In genomic region chr10:110672580-110672919, GRCh38 we compare ENCODE assay signal across 7 cellular contexts. TPM values are rescaled to one million over a fixed set of nuclear protein-coding genes. Genes with fewer than 3 reads are reported as not detected.
DNase-seq lines count a peak whose midpoint lies in the region; ATAC-seq and TF ChIP-seq lines count a peak whose summit lies in the region.

No MANE protein-coding gene starts in this region.

- H3K27me3 ChIP-seq in lung (ENCODE audit: control insufficient read depth, insufficient read depth): peaks cover 4% of the 10 kb centered on the region
- no peaks in the 10 kb centered on the region for H3K27me3 ChIP-seq in vagina

- H3K36me3 ChIP-seq in lung (ENCODE audit: control insufficient read depth in 2 of 2, insufficient read depth in 2 of 2, low read length in 2 of 2) (no peaks in the 10 kb centered on the region), vagina (no peaks in the 10 kb centered on the region)

- intact Hi-C loops in vagina (cut with DNase I): no loop called here

- DNase-seq in astrocyte of the spinal cord (ENCODE audit: low read depth, low spot score): no peak
- no peak for DNase-seq in lung (ENCODE audit: low spot score)
- no peak for DNase-seq in vagina (ENCODE audit: extremely low spot score in 2 of 2)
- no peak for DNase-seq in NCI-H1105 treated with DMSO at 0.1 percent for 48 hours (lab: John Stamatoyannopoulos, UW)

- 3 to 5% methylated on average over 12 of the region's 12 CpGs for WGBS in lung, 2 donors

- in situ Hi-C loops in astrocyte of the spinal cord (cut with HindIII; ENCODE audit: low sequenced_read_pairs): no loop called here

- H3K9me3 ChIP-seq in lung (ENCODE audit: control insufficient read depth in 2 of 2, insufficient read depth in 1 of 2, low read length in 1 of 2): no peaks in the 10 kb centered on the region
- no peaks in the 10 kb centered on the region for H3K9me3 ChIP-seq in vagina

- ATAC-seq in GM19452 (IDR thresholded peaks at IDR 0.05; ENCODE audit: unreplicated experiment) (peak; percentile 24), HG03159 (IDR thresholded peaks at IDR 0.05; ENCODE audit: unreplicated experiment) (peak; percentile 29), lung (ENCODE audit: insufficient read depth, low FRiP score) (peak; percentile 22), HG02970 (IDR thresholded peaks at IDR 0.05; ENCODE audit: low FRiP score, unreplicated experiment) (no peak)

- H3K4me3 ChIP-seq in astrocyte of the spinal cord (ENCODE audit: low read depth, low read length) (peak overlapping the region; percentile 67), lung (peak overlapping the region; percentile 36), vagina (peak overlapping the region; percentile 48 to 58)

- H3K27ac ChIP-seq in lung (ENCODE audit: low read depth in 1 of 2, low read length in 1 of 2) (peak overlapping the region in 1 of 2 donors; percentile 94), vagina (no peak overlapping the region)

- H3K4me1 ChIP-seq in lung (ENCODE audit: control insufficient read depth in 2 of 2, insufficient read depth in 2 of 2, low read length in 2 of 2) (peaks cover 0 to 11% of the 10 kb centered on the region in 2 donors), vagina (peaks cover 11% of the 10 kb centered on the region)

- no peak for TF ChIP-seq POLR2A in vagina (IDR thresholded peaks at IDR 0.05)

- TF ChIP-seq CTCF in astrocyte of the spinal cord (IDR thresholded peaks at IDR 0.05; ENCODE audit: low read depth, low read length): no peak
- no peak for TF ChIP-seq CTCF in lung (IDR thresholded peaks at IDR 0.05; ENCODE audit: control extremely low read depth, extremely low read depth)
- no peak for TF ChIP-seq CTCF in vagina (IDR thresholded peaks at IDR 0.05)

RNA-seq across cellular contexts. Expression of gene RBM20, which starts 28.4 kb away (rescaled TPM):
- 1 to 10 TPM; 1.0 to 3.3 TPM for total RNA-seq in lung
- polyA plus RNA-seq in lung: under 1 TPM; 0.25 to 0.31 TPM
- 5.2 TPM for total RNA-seq in vagina
